In the genomic region with DNA sequence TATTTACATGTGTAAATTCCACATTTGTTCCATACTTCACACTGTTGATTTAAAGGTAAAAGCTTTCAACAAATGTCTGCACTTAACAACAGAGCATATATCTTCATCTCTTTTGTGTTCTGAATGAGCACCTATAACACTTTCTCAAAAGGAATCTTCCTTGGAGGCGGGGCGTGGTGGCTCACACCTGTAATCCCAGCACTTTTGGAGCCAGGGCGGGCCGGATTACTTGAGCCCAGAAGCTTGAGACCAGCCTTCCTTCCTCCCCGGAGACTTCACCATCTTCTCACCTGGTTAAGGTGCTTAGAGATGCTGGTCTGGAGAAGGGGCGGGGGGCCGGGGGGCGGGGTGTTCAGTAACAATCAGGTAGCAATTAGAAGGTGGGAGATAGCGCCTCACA, we compare ENCODE assay signal across 1 cellular context.
TF ChIP-seq lines count a peak whose summit lies in the region.

No MANE protein-coding gene starts in this region.

TF ChIP-seq in WTC11, 78 proteins besides CTCF, POLR2A, EP300 and RAD21 (continued from another document):
- TF ChIP-seq, protein P1, sequence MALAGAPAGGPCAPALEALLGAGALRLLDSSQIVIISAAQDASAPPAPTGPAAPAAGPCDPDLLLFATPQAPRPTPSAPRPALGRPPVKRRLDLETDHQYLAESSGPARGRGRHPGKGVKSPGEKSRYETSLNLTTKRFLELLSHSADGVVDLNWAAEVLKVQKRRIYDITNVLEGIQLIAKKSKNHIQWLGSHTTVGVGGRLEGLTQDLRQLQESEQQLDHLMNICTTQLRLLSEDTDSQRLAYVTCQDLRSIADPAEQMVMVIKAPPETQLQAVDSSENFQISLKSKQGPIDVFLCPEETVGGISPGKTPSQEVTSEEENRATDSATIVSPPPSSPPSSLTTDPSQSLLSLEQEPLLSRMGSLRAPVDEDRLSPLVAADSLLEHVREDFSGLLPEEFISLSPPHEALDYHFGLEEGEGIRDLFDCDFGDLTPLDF (CRISPR knock-in tag; IDR thresholded peaks at IDR 0.05), result no peak
- no peak for TF ChIP-seq ZNF317 (CRISPR knock-in tag; IDR thresholded peaks at IDR 0.05; ENCODE audit: borderline replicate concordance, low read depth)
TF ChIP-seq in WTC11: peak in this region for 0.
